ENCODE assay signal across 1 cellular context in the genomic region with DNA sequence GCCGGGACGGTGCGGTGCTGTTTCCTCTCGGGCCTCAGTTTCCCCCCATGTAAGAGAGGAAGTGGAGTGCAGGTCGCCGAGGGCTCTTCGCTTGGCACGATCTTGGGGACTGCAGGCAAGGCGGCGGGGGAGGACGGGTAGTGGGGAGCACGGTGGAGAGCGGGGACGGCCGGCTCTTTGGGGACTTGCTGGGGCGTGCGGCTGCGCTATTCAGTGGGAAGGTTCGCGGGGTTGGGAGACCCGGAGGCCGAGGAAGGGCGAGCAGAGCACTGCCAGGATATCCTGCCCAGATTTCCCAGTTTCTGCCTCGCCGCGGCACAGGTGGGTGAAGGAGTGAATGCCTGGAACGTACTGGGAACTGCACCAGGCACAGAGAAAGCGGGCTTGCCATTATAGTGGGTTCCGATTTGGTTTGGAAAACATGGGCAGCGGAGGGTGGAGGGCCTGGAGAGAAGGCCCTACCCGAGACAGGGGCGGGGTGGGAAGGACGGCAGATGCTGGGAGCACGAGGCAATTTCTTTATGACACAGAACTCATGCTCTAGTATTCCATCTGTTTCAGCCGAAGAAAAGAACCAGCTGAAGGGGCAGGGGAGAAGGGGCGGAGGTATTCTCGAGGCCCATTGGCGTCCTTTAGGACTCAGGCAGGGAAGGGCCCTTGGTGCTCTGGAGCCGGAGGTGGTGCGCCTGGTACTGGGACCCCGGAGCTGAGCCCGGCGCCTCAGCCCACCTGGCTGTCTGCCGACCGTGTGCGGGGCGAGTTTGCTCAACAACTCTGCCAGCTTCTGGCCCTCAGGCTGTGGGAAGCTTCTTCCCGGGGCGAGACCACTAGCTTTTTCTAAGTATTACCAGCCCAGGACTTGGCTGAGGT.
TF ChIP-seq lines count a peak whose summit lies in the region.

No MANE protein-coding gene starts in this region.

TF ChIP-seq in HEK293T, 16 proteins besides CTCF, POLR2A, EP300 and RAD21:
- TF ChIP-seq SUZ12 (IDR thresholded peaks at IDR 0.05) = no peak
- no peak for TF ChIP-seq HDGF (IDR thresholded peaks at IDR 0.05; ENCODE audit: borderline replicate concordance)
- no peak for TF ChIP-seq NFRKB (IDR thresholded peaks at IDR 0.05)
- no peak for TF ChIP-seq ARNT (IDR thresholded peaks at IDR 0.05)
- TF ChIP-seq FOXK2 (IDR thresholded peaks at IDR 0.05) = no peak
- TF ChIP-seq L3MBTL2 (conservative IDR thresholded peaks at IDR 0.05) = no peak
- no peak for TF ChIP-seq SP1 (IDR thresholded peaks at IDR 0.05)
- TF ChIP-seq TARDBP (IDR thresholded peaks at IDR 0.05) = no peak
